ENCODE assay signal across 14 cellular contexts in the genomic region with DNA sequence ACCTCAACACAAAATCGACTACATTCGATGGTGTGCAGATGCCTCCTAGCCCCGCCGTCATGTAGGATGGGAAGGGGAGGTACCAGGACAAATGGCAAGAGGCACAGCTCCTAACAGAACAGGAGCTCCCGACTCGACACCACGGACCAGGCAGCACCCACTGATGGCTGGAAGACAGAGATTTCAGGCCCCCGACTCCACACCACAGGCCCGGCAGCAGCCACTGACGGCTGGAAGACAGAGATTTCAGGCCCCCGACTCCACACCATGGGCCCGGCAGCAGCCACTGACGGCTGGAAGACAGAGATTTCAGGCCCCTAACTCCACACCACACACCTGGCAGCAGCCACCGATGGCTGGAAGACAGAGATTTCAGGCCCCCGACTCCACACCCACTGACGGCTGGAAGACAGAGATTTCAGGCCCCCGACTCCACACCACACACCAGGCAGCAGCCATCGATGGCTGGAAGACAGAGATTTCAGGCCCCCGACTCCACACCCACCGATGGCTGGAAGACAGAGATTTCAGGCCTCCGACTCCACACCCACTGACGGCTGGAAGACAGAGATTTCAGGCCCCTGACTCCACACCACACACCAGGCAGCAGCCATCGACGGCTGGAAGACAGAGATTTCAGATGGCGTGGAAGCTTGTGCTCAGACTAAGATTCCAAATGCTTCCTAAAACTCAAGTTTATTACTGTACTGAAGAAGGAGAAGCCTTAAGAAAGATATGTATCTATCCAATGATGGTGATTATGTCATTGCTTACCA.
DNase-seq lines count a peak whose midpoint lies in the region; ATAC-seq and TF ChIP-seq lines count a peak whose summit lies in the region.
"Had no signal": no experiment of that assay in that cellular context is flagged by ENCODE, and none has a peak within 500 bp of the region (broad histone marks: within the 10 kb centered on the region; RNA-seq: fewer than 3 reads in every experiment).

No MANE protein-coding gene starts in this region.

- H3K4me3 Mint-ChIP-seq in activated T-cell treated with anti-CD3 and anti-CD28 coated beads, Interleukin-2, amount 50 U/mL, for 24 hours: peak overlapping the region; percentile 6
- peak overlapping the region; percentile 54 for H3K4me3 Mint-ChIP-seq in activated T-helper 17 cell treated with anti-CD3 and anti-CD28 coated beads, Interleukin-2, amount 50 U/mL, for 72 hours
- peak overlapping the region; percentile 38 for H3K4me3 Mint-ChIP-seq in stimulated activated effector memory CD8-positive, alpha-beta T cell treated with anti-CD3 and anti-CD28 coated beads, Interleukin-12 subunit alpha, Interleukin-12 subunit beta, amount 100 ng/mL, for 72 hours
- H3K4me3 Mint-ChIP-seq: T-helper 2 cell treated with Interferon-gamma antibody and Interleukin-4, amounts not matched to agents 5 μg/mL and 100 μg/mL, for 36 hours had no signal

- H3K9me3 Mint-ChIP-seq in activated T-cell treated with anti-CD3 and anti-CD28 coated beads, Interleukin-2, amount 50 U/mL, for 24 hours: peaks cover 2% of the 10 kb centered on the region
- H3K9me3 Mint-ChIP-seq in activated T-helper 17 cell treated with anti-CD3 and anti-CD28 coated beads, Interleukin-2, amount 50 U/mL, for 72 hours: no peaks in the 10 kb centered on the region
- no peaks in the 10 kb centered on the region for H3K9me3 Mint-ChIP-seq in stimulated activated effector memory CD8-positive, alpha-beta T cell treated with anti-CD3 and anti-CD28 coated beads, Interleukin-12 subunit alpha, Interleukin-12 subunit beta, amount 100 ng/mL, for 72 hours
- H3K9me3 Mint-ChIP-seq: T-helper 2 cell treated with Interferon-gamma antibody and Interleukin-4, amounts not matched to agents 5 μg/mL and 100 μg/mL, for 36 hours had no signal

- H3K27ac ChIP-seq in right atrium auricular region: no peak overlapping the region
- H3K27ac ChIP-seq: sigmoid colon had no signal

- TF ChIP-seq CTCF in right atrium auricular region (IDR thresholded peaks at IDR 0.05): no peak

- no peak overlapping the region for H3K4me3 ChIP-seq in MG63
- no peak overlapping the region for H3K4me3 ChIP-seq in right atrium auricular region
- H3K4me3 ChIP-seq: sigmoid colon had no signal

- no peaks in the 10 kb centered on the region for H3K4me1 ChIP-seq in right atrium auricular region
- H3K4me1 ChIP-seq: sigmoid colon had no signal

- H3K36me3 Mint-ChIP-seq in activated T-cell treated with anti-CD3 and anti-CD28 coated beads, Interleukin-2, amount 50 U/mL, for 24 hours (ENCODE audit: low read depth): peaks cover 29% of the 10 kb centered on the region
- H3K36me3 Mint-ChIP-seq in activated T-helper 17 cell treated with anti-CD3 and anti-CD28 coated beads, Interleukin-2, amount 50 U/mL, for 72 hours (ENCODE audit: low read depth): peaks cover 8% of the 10 kb centered on the region
- H3K36me3 Mint-ChIP-seq in stimulated activated effector memory CD8-positive, alpha-beta T cell treated with anti-CD3 and anti-CD28 coated beads, Interleukin-12 subunit alpha, Interleukin-12 subunit beta, amount 100 ng/mL, for 72 hours: no peaks in the 10 kb centered on the region

- H3K27me3 Mint-ChIP-seq in activated T-cell treated with anti-CD3 and anti-CD28 coated beads, Interleukin-2, amount 50 U/mL, for 24 hours: no peaks in the 10 kb centered on the region
- H3K27me3 Mint-ChIP-seq in activated T-helper 17 cell treated with anti-CD3 and anti-CD28 coated beads, Interleukin-2, amount 50 U/mL, for 72 hours: no peaks in the 10 kb centered on the region

- H3K36me3 ChIP-seq in MG63: no peaks in the 10 kb centered on the region
- no peaks in the 10 kb centered on the region for H3K36me3 ChIP-seq in right atrium auricular region
- H3K36me3 ChIP-seq: sigmoid colon had no signal

- H3K27ac Mint-ChIP-seq in activated T-cell treated with anti-CD3 and anti-CD28 coated beads, Interleukin-2, amount 50 U/mL, for 24 hours: no peak overlapping the region
- H3K27ac Mint-ChIP-seq in activated T-helper 17 cell treated with anti-CD3 and anti-CD28 coated beads, Interleukin-2, amount 50 U/mL, for 72 hours: peak overlapping the region; percentile 38
- H3K27ac Mint-ChIP-seq in stimulated activated effector memory CD8-positive, alpha-beta T cell treated with anti-CD3 and anti-CD28 coated beads, Interleukin-12 subunit alpha, Interleukin-12 subunit beta, amount 100 ng/mL, for 72 hours: peak overlapping the region; percentile 12
- H3K27ac Mint-ChIP-seq: T-helper 2 cell treated with Interferon-gamma antibody and Interleukin-4, amounts not matched to agents 5 μg/mL and 100 μg/mL, for 36 hours had no signal

- H3K4me1 Mint-ChIP-seq in activated T-cell treated with anti-CD3 and anti-CD28 coated beads, Interleukin-2, amount 50 U/mL, for 24 hours (ENCODE audit: low read depth): peaks cover 32% of the 10 kb centered on the region
- H3K4me1 Mint-ChIP-seq in activated T-helper 17 cell treated with anti-CD3 and anti-CD28 coated beads, Interleukin-2, amount 50 U/mL, for 72 hours: peaks cover 10% of the 10 kb centered on the region
- peaks cover 30% of the 10 kb centered on the region for H3K4me1 Mint-ChIP-seq in stimulated activated effector memory CD8-positive, alpha-beta T cell treated with anti-CD3 and anti-CD28 coated beads, Interleukin-12 subunit alpha, Interleukin-12 subunit beta, amount 100 ng/mL, for 72 hours

- H3K27me3 ChIP-seq in MG63 (no peaks in the 10 kb centered on the region), right atrium auricular region (no peaks in the 10 kb centered on the region)
- H3K27me3 ChIP-seq: sigmoid colon had no signal

- peak; percentile 3 for ATAC-seq in HG02610 (IDR thresholded peaks at IDR 0.05; ENCODE audit: unreplicated experiment)
- ATAC-seq in activated T-helper 17 cell treated with anti-CD3 and anti-CD28 coated beads, Interleukin-2, amount 50 U/mL, for 72 hours (replicated peaks): no peak
- no peak for ATAC-seq in stimulated activated effector memory CD8-positive, alpha-beta T cell treated with anti-CD3 and anti-CD28 coated beads, Interleukin-12 subunit alpha, Interleukin-12 subunit beta, amount 100 ng/mL, for 72 hours
- ATAC-seq: Right ventricle myocardium inferior had no signal

- H3K9me3 ChIP-seq in MG63 (no peaks in the 10 kb centered on the region), right atrium auricular region (no peaks in the 10 kb centered on the region)
- H3K9me3 ChIP-seq: sigmoid colon had no signal

- no peak for DNase-seq in activated T-cell treated with anti-CD3 and anti-CD28 coated beads, Interleukin-2, amount 50 U/mL, for 24 hours
- no peak for DNase-seq in activated T-cell treated with anti-CD3 and anti-CD28 coated beads, Interleukin-2, amount 50 U/mL, for 48 hours
- DNase-seq in stimulated activated effector memory CD8-positive, alpha-beta T cell treated with anti-CD3 and anti-CD28 coated beads, Interleukin-12 subunit alpha, Interleukin-12 subunit beta, amount 100 ng/mL, for 72 hours (ENCODE audit: low spot score in 2 of 2): no peak
- DNase-seq in stimulated activated naive CD4-positive, alpha-beta T cell (lab: John Stamatoyannopoulos, UW): no peak
- no peak for DNase-seq in MG63
- no peak for DNase-seq in right atrium auricular region (ENCODE audit: low spot score)
- DNase-seq: Calu3; NCI-H2081 treated with DMSO at 0.1 percent for 48 hours; NK-92 treated with Interleukin-12 subunit alpha and Interleukin-12 subunit beta, amount 100 ng/mL, for 24 hours; sigmoid colon had no signal
